14 cellular contexts compared by ENCODE assay signal in genomic region chr2:25977768-25978167, GRCh38. TPM values are rescaled to one million over a fixed set of nuclear protein-coding genes. Genes with fewer than 3 reads are reported as not detected.
DNase-seq lines count a peak whose midpoint lies in the region; ATAC-seq and TF ChIP-seq lines count a peak whose summit lies in the region.
"Had no signal": no experiment of that assay in that cellular context is flagged by ENCODE, and none has a peak within 500 bp of the region (broad histone marks: within the 10 kb centered on the region; RNA-seq: fewer than 3 reads in every experiment).

No MANE protein-coding gene starts in this region.

- H3K4me2 ChIP-seq in osteoblast (ENCODE audit: insufficient read depth, low read length), result peak overlapping the region; percentile 34

- no peaks in the 10 kb centered on the region for H3K36me3 ChIP-seq in osteoblast (ENCODE audit: insufficient read depth, low read length)

- peaks cover 17% of the 10 kb centered on the region for H4K20me1 ChIP-seq in osteoblast (ENCODE audit: insufficient read depth, low read length)

- H3K27me3 ChIP-seq in osteoblast (ENCODE audit: insufficient read depth, low read length), result no peaks in the 10 kb centered on the region

- no peak overlapping the region for H3K27ac Mint-ChIP-seq in endothelial cell (ENCODE audit: unreplicated experiment)
- H3K27ac Mint-ChIP-seq: activated T-helper 2 cell treated with anti-CD3 and anti-CD28 coated beads, Interferon-gamma antibody, Interleukin-2, Interleukin-4, amounts not matched to agents 10 μg/mL and 5 μg/mL and 100 μg/mL, durations not matched to agents 14 hours and 24 hours and 36 hours; natural killer cell treated with Interleukin-12 subunit alpha and Interleukin-12 subunit beta and Interleukin-15 and Interleukin-18, amount 100 ng/mL, for 72 hours had no signal

- peak overlapping the region; percentile 85 for H3K4me3 Mint-ChIP-seq in endothelial cell (ENCODE audit: unreplicated experiment)
- H3K4me3 Mint-ChIP-seq: natural killer cell treated with Interleukin-12 subunit alpha and Interleukin-12 subunit beta and Interleukin-15 and Interleukin-18, amount 100 ng/mL, for 72 hours had no signal

- TF ChIP-seq CTCF in endothelial cell (IDR thresholded peaks at IDR 0.05; ENCODE audit: unreplicated experiment) (no peak), osteoblast (IDR thresholded peaks at IDR 0.05; ENCODE audit: extremely low read depth, low read depth, low read length) (no peak)

- no peaks in the 10 kb centered on the region for H3K9me3 Mint-ChIP-seq in endothelial cell (ENCODE audit: unreplicated experiment)
- H3K9me3 Mint-ChIP-seq: activated T-helper 2 cell treated with anti-CD3 and anti-CD28 coated beads, Interferon-gamma antibody, Interleukin-2, Interleukin-4, amounts not matched to agents 10 μg/mL and 5 μg/mL and 100 μg/mL, durations not matched to agents 14 hours and 24 hours and 36 hours; CD8-positive, alpha-beta memory T cell; natural killer cell treated with Interleukin-12 subunit alpha and Interleukin-12 subunit beta and Interleukin-15 and Interleukin-18, amount 100 ng/mL, for 72 hours had no signal

- peaks cover 37% of the 10 kb centered on the region for H3K4me1 ChIP-seq in osteoblast (ENCODE audit: insufficient read depth, low read length)

- H3K79me2 ChIP-seq in osteoblast (ENCODE audit: insufficient read depth, low read length), result peaks cover 49% of the 10 kb centered on the region

- no peaks in the 10 kb centered on the region for H3K9me3 ChIP-seq in osteoblast (ENCODE audit: low read depth, low read length)

- DNase-seq in ELF-1 (ENCODE audit: low read depth, low spot score) (peak; percentile 66), NCI-H526 (lab: John Stamatoyannopoulos, UW) (peak; percentile 40 to 66), endothelial cell (ENCODE audit: low spot score) (no peak), osteoblast (ENCODE audit: insufficient read length, low spot score, missing footprints) (peak; percentile 68), GDM1 (lab: John Stamatoyannopoulos, UW) (no peak), GM19238 (ENCODE audit: insufficient read length, low spot score) (no peak)
- no peak for DNase-seq in stimulated activated CD4-positive, alpha-beta T cell treated with anti-CD3 and anti-CD28 coated beads, Interleukin-2, amount 100 ng/mL, for 48 hours
- DNase-seq: activated CD4-positive, alpha-beta T cell treated with anti-CD3 and anti-CD28 coated beads for 48 hours; CD8-positive, alpha-beta memory T cell; MV-4-11; NCI-H524 treated with DMSO at 0.1 percent for 48 hours had no signal

- H2AFZ ChIP-seq in osteoblast (ENCODE audit: low read length), result no peak overlapping the region

- peaks cover 30% of the 10 kb centered on the region for H3K36me3 Mint-ChIP-seq in endothelial cell (ENCODE audit: low read depth, unreplicated experiment)
- H3K36me3 Mint-ChIP-seq: CD8-positive, alpha-beta memory T cell; natural killer cell treated with Interleukin-12 subunit alpha and Interleukin-12 subunit beta and Interleukin-15 and Interleukin-18, amount 100 ng/mL, for 72 hours had no signal

- H3K4me1 Mint-ChIP-seq in endothelial cell (ENCODE audit: unreplicated experiment), result peaks cover 47% of the 10 kb centered on the region

- peaks cover 2% of the 10 kb centered on the region for H3K27me3 Mint-ChIP-seq in endothelial cell (ENCODE audit: unreplicated experiment)
- H3K27me3 Mint-ChIP-seq: CD8-positive, alpha-beta memory T cell; natural killer cell treated with Interleukin-12 subunit alpha and Interleukin-12 subunit beta and Interleukin-15 and Interleukin-18, amount 100 ng/mL, for 72 hours had no signal

- H3K4me3 ChIP-seq in osteoblast (ENCODE audit: insufficient read depth, low read length), result no peak overlapping the region

- ATAC-seq in HG03097 (IDR thresholded peaks at IDR 0.05; ENCODE audit: low FRiP score, unreplicated experiment), result no peak
- ATAC-seq: natural killer cell treated with Interleukin-12 subunit alpha and Interleukin-12 subunit beta and Interleukin-15 and Interleukin-18, amount 100 ng/mL, for 72 hours had no signal

- H3K27ac ChIP-seq in osteoblast (ENCODE audit: low read depth, low read length), result no peak overlapping the region

RNA-seq across cellular contexts. Expression of gene KIF3C, which starts 4.5 kb away (rescaled TPM):
- total RNA-seq in endothelial cell (ENCODE audit: unreplicated experiment) (78.1 TPM), osteoblast (14.4 and 17.0 TPM in 2 replicates)

RNA-seq across cellular contexts. Expression of gene RAB10, which starts 56.1 kb away (rescaled TPM):
- total RNA-seq in endothelial cell (ENCODE audit: unreplicated experiment) (130 TPM), osteoblast (128 and 151 TPM in 2 replicates)

Comparison
In these comparisons a context has a peak if more than half of its experiments do, and no peak if none do; other contexts are left out.
1. DNase-seq: peak in ELF-1 (single experiment), NCI-H526 (2 of 2) and osteoblast (single experiment); none in endothelial cell (single experiment), GDM1 (single experiment), stimulated activated CD4-positive, alpha-beta T cell treated with anti-CD3 and anti-CD28 coated beads, Interleukin-2, amount 100 ng/mL, for 48 hours (0 of 2) and GM19238 (single experiment).